23 cellular contexts compared by ENCODE assay signal in the genomic region with DNA sequence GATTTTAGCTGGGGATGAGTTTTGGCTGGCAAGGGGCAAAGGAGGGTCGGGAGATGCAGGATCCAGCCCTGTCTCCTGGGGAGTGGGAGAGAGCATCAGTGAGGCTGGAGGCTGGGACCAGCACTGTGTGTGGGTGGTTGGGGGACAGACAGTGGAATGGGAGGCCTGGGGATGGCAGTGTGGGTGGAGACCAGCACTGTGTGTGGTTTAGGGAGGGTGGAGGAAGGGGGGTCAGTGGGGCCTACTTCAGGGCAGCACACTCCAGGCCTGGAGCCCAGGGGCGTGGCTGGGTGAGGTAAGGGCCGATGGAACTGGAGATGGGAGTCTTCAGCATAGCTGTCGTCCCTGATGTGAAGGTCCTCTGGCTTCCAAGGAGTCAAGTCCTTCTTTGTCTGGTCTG. TPM values are rescaled to one million over a fixed set of nuclear protein-coding genes. Genes with fewer than 3 reads are reported as not detected.
DNase-seq lines count a peak whose midpoint lies in the region; ATAC-seq and TF ChIP-seq lines count a peak whose summit lies in the region.
"Had no signal": no experiment of that assay in that cellular context is flagged by ENCODE, and none has a peak within 500 bp of the region (broad histone marks: within the 10 kb centered on the region; RNA-seq: fewer than 3 reads in every experiment).

No MANE protein-coding gene starts in this region.

- H3K4me1 Mint-ChIP-seq in H9: peaks cover 55 to 57% of the 10 kb centered on the region in 2 experiments
- H3K4me1 Mint-ChIP-seq in stimulated activated effector memory CD8-positive, alpha-beta T cell treated with anti-CD3 and anti-CD28 coated beads, Interleukin-12 subunit alpha, Interleukin-12 subunit beta, amount 100 ng/mL, for 72 hours: no peaks in the 10 kb centered on the region
- H3K4me1 Mint-ChIP-seq: activated CD4-positive, alpha-beta T cell treated with anti-CD3 and anti-CD28 coated beads, Interleukin-2, amount 10 ng/mL, durations not matched to agents 7 days and 5 days; naive thymus-derived CD4-positive, alpha-beta T cell; T-cell had no signal

- no peak overlapping the region for H3K4ac ChIP-seq in H9 (ENCODE audit: low read depth, low read length)

- H3K4me1 ChIP-seq in H9 (ENCODE audit: insufficient read depth, low read length): peaks cover 10% of the 10 kb centered on the region
- no peaks in the 10 kb centered on the region for H3K4me1 ChIP-seq in hepatocyte (ENCODE audit: insufficient read depth)
- no peaks in the 10 kb centered on the region for H3K4me1 ChIP-seq in spleen
- H3K4me1 ChIP-seq: parathyroid adenoma had no signal

- no peaks in the 10 kb centered on the region for H3K79me2 ChIP-seq in H9 (ENCODE audit: insufficient read depth, low read length)
- no peaks in the 10 kb centered on the region for H3K79me2 ChIP-seq in hepatocyte
- H3K79me2 ChIP-seq: parathyroid adenoma had no signal

- no peak overlapping the region for H3K14ac ChIP-seq in H9 (ENCODE audit: insufficient read depth, low read length)

- WGBS in H9 (ENCODE audit: extremely low coverage, insufficient read length, low lambda C conversion rate): no CpG with 5 or more reads among the region's 4 CpGs
- 65% methylated on average over 4 of the region's 4 CpGs for WGBS in hepatocyte (ENCODE audit: low lambda C conversion rate, missing lambda C conversion rate)
- WGBS in spleen, 5 donors: 67 to 81% (median 70%) methylated on average over 4 of the region's 4 CpGs

- no peak overlapping the region for H4K91ac ChIP-seq in H9 (ENCODE audit: insufficient read length, low read depth, low read length)

- no peak overlapping the region for H2BK15ac ChIP-seq in H9 (ENCODE audit: low read depth, low read length)

- no peak overlapping the region for H2BK12ac ChIP-seq in H9 (ENCODE audit: insufficient read length, low read depth, low read length)

- H3K27me3 ChIP-seq in H9 (ENCODE audit: insufficient read depth, low read length) (no peaks in the 10 kb centered on the region; the same call in 1 of the 2 replicates), hepatocyte (peaks cover 2% of the 10 kb centered on the region), dorsolateral prefrontal cortex (peaks cover 0 to 10% (median 0%) of the 10 kb centered on the region in 45 donors), spleen (replicated peaks in 1 of 7) (peaks cover 0 to 10% (median 0%) of the 10 kb centered on the region in 7 donors)
- H3K27me3 ChIP-seq: upper lobe of left lung had no signal

- H4K20me1 ChIP-seq in H9 (ENCODE audit: control insufficient read depth, insufficient read depth, insufficient read length) (no peaks in the 10 kb centered on the region), hepatocyte (ENCODE audit: insufficient read depth, poor library complexity, severe bottlenecking) (no peaks in the 10 kb centered on the region)

- no peak overlapping the region for H2BK20ac ChIP-seq in H9 (ENCODE audit: low read depth, low read length, poor library complexity, severe bottlenecking)

- H2BK120ac ChIP-seq in H9 (ENCODE audit: low read depth, low read length, poor library complexity, severe bottlenecking): no peak overlapping the region

- H2AFZ ChIP-seq in H9 (ENCODE audit: low read length): no peak overlapping the region
- H2AFZ ChIP-seq in hepatocyte: no peak overlapping the region
- H2AFZ ChIP-seq: parathyroid adenoma had no signal

- intact Hi-C loops in dorsolateral prefrontal cortex (cut with DNase I): no loop called here
- intact Hi-C loops in spleen (cut with DNase I; ENCODE audit: low total_unique reads): no loop called here

- no peaks in the 10 kb centered on the region for H3K23me2 ChIP-seq in H9 (ENCODE audit: insufficient read length, low read depth, low read length, poor library complexity, severe bottlenecking)

- H2AK5ac ChIP-seq in H9 (ENCODE audit: insufficient read length, low read length): no peak overlapping the region

- no peak overlapping the region for H2BK5ac ChIP-seq in H9 (ENCODE audit: insufficient read length, low read length)

- no peak overlapping the region for H3K18ac ChIP-seq in H9 (ENCODE audit: insufficient read length, low read depth, low read length)

- H3K9ac ChIP-seq in H9 (ENCODE audit: extremely low read depth, insufficient read length, low read length): no peak overlapping the region
- H3K9ac ChIP-seq: parathyroid adenoma had no signal

- no peak overlapping the region for H4K5ac ChIP-seq in H9 (ENCODE audit: insufficient read length, low read depth, low read length)

- H3K9me3 ChIP-seq in H9 (ENCODE audit: control insufficient read depth, low read depth, low read length) (no peaks in the 10 kb centered on the region), hepatocyte (ENCODE audit: low read depth) (no peaks in the 10 kb centered on the region), spleen (no peaks in the 10 kb centered on the region)
- H3K9me3 ChIP-seq: stomach, upper lobe of left lung had no signal

- no peaks in the 10 kb centered on the region for H3K79me1 ChIP-seq in H9 (ENCODE audit: insufficient read depth, low read depth, low read length, poor library complexity, severe bottlenecking)

- no peaks in the 10 kb centered on the region for H3K9me2 ChIP-seq in hepatocyte (replicated peaks; ENCODE audit: insufficient read depth)

- H3K27ac Mint-ChIP-seq in H9: peak overlapping the region; percentile 14 to 63 (median 60); a peak in 3 of 7 replicates
- H3K27ac Mint-ChIP-seq in stimulated activated effector memory CD8-positive, alpha-beta T cell treated with anti-CD3 and anti-CD28 coated beads, Interleukin-12 subunit alpha, Interleukin-12 subunit beta, amount 100 ng/mL, for 72 hours: peak overlapping the region; percentile 0
- H3K27ac Mint-ChIP-seq: activated CD4-positive, alpha-beta T cell treated with anti-CD3 and anti-CD28 coated beads, Interleukin-2, amount 10 ng/mL, durations not matched to agents 7 days and 5 days; naive thymus-derived CD4-positive, alpha-beta T cell; T-cell had no signal

- H3K4me3 ChIP-seq in hepatocyte (no peak overlapping the region), dorsolateral prefrontal cortex (no peak overlapping the region), spleen (no peak overlapping the region)
- H3K4me3 ChIP-seq: stomach, upper lobe of left lung had no signal

- no peak overlapping the region for H4K8ac ChIP-seq in H9 (replicated peaks; ENCODE audit: insufficient read length, low read depth, low read length)

- no peak for TF ChIP-seq POLR2A in spleen (IDR thresholded peaks at IDR 0.05)

- no peak overlapping the region for H3K23ac ChIP-seq in H9 (ENCODE audit: insufficient read length, low read depth, low read length)

- H3K4me2 ChIP-seq in H9 (ENCODE audit: insufficient read depth, insufficient read length, low read length) (no peak overlapping the region), hepatocyte (no peak overlapping the region)

- TF ChIP-seq CTCF in H9 (conservative IDR thresholded peaks at IDR 0.05) (no peak), hepatocyte (IDR thresholded peaks at IDR 0.05; ENCODE audit: poor library complexity) (no peak), dorsolateral prefrontal cortex (IDR thresholded peaks at IDR 0.05 in 54 of 56, conservative IDR thresholded peaks at IDR 0.05 in 2 of 56; ENCODE audit: low read depth in 1 of 56, partially characterized antibody in 56 of 56) (no peak), spleen (IDR thresholded peaks at IDR 0.05 in 8 of 11, conservative IDR thresholded peaks at IDR 0.05 in 3 of 11) (no peak)

- no peaks in the 10 kb centered on the region; a peak in 1 of 5 replicates for H3K9me3 Mint-ChIP-seq in H9
- H3K9me3 Mint-ChIP-seq in stimulated activated effector memory CD8-positive, alpha-beta T cell treated with anti-CD3 and anti-CD28 coated beads, Interleukin-12 subunit alpha, Interleukin-12 subunit beta, amount 100 ng/mL, for 72 hours: no peaks in the 10 kb centered on the region
- H3K9me3 Mint-ChIP-seq: activated CD4-positive, alpha-beta T cell treated with anti-CD3 and anti-CD28 coated beads, Interleukin-2, amount 10 ng/mL, durations not matched to agents 7 days and 5 days; naive thymus-derived CD4-positive, alpha-beta T cell; T-cell had no signal

- no peak for ATAC-seq in stimulated activated effector memory CD8-positive, alpha-beta T cell treated with anti-CD3 and anti-CD28 coated beads, Interleukin-12 subunit alpha, Interleukin-12 subunit beta, amount 100 ng/mL, for 72 hours
- ATAC-seq in GM21619 (IDR thresholded peaks at IDR 0.05; ENCODE audit: unreplicated experiment): no peak
- ATAC-seq: naive thymus-derived CD4-positive, alpha-beta T cell; T-cell had no signal

- no peak overlapping the region for H3K56ac ChIP-seq in H9 (ENCODE audit: insufficient read length, low read depth, low read length)

- H3K27me3 Mint-ChIP-seq in H9 (ENCODE audit: low read depth): peaks cover 10% of the 10 kb centered on the region
- H3K27me3 Mint-ChIP-seq: activated CD4-positive, alpha-beta T cell treated with anti-CD3 and anti-CD28 coated beads, Interleukin-2, amount 10 ng/mL, durations not matched to agents 7 days and 5 days had no signal

- no peak for DNase-seq in H9
- DNase-seq in SW480 (ENCODE audit: low spot score): peak; percentile 16
- peak; percentile 32 for DNase-seq in hepatocyte (ENCODE audit: low spot score)
- no peak for DNase-seq in stimulated activated effector memory CD8-positive, alpha-beta T cell treated with anti-CD3 and anti-CD28 coated beads, Interleukin-12 subunit alpha, Interleukin-12 subunit beta, amount 100 ng/mL, for 72 hours (ENCODE audit: low spot score in 2 of 2)
- no peak for DNase-seq in dorsolateral prefrontal cortex
- no peak for DNase-seq in spleen
- DNase-seq: activated CD4-positive, alpha-beta T cell treated with anti-CD3 and anti-CD28 coated beads, Interleukin-2, amount 10 ng/mL, durations not matched to agents 7 days and 5 days; activated effector memory CD4-positive, alpha-beta T cell treated with anti-CD3 and anti-CD28 coated beads, Interleukin-2, amount 50 U/mL, for 16 hours; AML-193; DMS79 treated with DMSO at 0.1 percent for 48 hours; hippocampal formation; islet precursor cell; mesendoderm; naive thymus-derived CD4-positive, alpha-beta T cell; NCI-H2107; NCI-H526 treated with DMSO at 0.1 percent for 48 hours; stomach; T-cell had no signal

- H3K36me3 Mint-ChIP-seq in H9 (ENCODE audit: insufficient read depth in 1 of 3, low read depth in 3 of 3): no peaks in the 10 kb centered on the region; a peak in 1 of 7 replicates
- H3K36me3 Mint-ChIP-seq in stimulated activated effector memory CD8-positive, alpha-beta T cell treated with anti-CD3 and anti-CD28 coated beads, Interleukin-12 subunit alpha, Interleukin-12 subunit beta, amount 100 ng/mL, for 72 hours: no peaks in the 10 kb centered on the region
- H3K36me3 Mint-ChIP-seq: naive thymus-derived CD4-positive, alpha-beta T cell; T-cell had no signal

- H3K36me3 ChIP-seq in hepatocyte (replicated peaks; ENCODE audit: insufficient read depth, low read depth) (no peaks in the 10 kb centered on the region), spleen (no peaks in the 10 kb centered on the region)
- H3K36me3 ChIP-seq: stomach, upper lobe of left lung had no signal

- H3T11ph ChIP-seq in H9 (ENCODE audit: low read length): no peak overlapping the region

- no peak overlapping the region for H3K4me3 Mint-ChIP-seq in H9
- H3K4me3 Mint-ChIP-seq in stimulated activated effector memory CD8-positive, alpha-beta T cell treated with anti-CD3 and anti-CD28 coated beads, Interleukin-12 subunit alpha, Interleukin-12 subunit beta, amount 100 ng/mL, for 72 hours: no peak overlapping the region
- H3K4me3 Mint-ChIP-seq: activated CD4-positive, alpha-beta T cell treated with anti-CD3 and anti-CD28 coated beads, Interleukin-2, amount 10 ng/mL, durations not matched to agents 7 days and 5 days; naive thymus-derived CD4-positive, alpha-beta T cell; T-cell had no signal

- H3K27ac ChIP-seq in H9 (ENCODE audit: insufficient read length, low read depth, low read length): no peak overlapping the region
- H3K27ac ChIP-seq in hepatocyte: no peak overlapping the region
- H3K27ac ChIP-seq in dorsolateral prefrontal cortex: no peak overlapping the region
- no peak overlapping the region for H3K27ac ChIP-seq in spleen
- H3K27ac ChIP-seq: parathyroid adenoma, upper lobe of left lung had no signal

RNA-seq across cellular contexts. Expression of a gene that starts 18.7 kb away (rescaled TPM):
- total RNA-seq in H9 (2021) (1.2 and 1.3 TPM in 2 replicates), hepatocyte (not detected in 2 replicates), dorsolateral prefrontal cortex (1 to 10 TPM in 3 of 120 experiments, under 1 TPM in 24, not detected in 93; 0.24 to 1.8 (median 0.33) TPM), spleen (under 1 TPM in 5 of 7 donors, not detected in 2; 0.42 to 0.98 (median 0.54) TPM)
- polyA plus RNA-seq in hepatocyte (not detected in 2 replicates), spleen (under 1 TPM; 0.16 to 0.43 (median 0.36) TPM)
- total RNA-seq: activated CD4-positive, alpha-beta T cell treated with anti-CD3 and anti-CD28 coated beads, Interleukin-2, amount 10 ng/mL, durations not matched to agents 7 days and 5 days; fibroblast of villous mesenchyme had no signal
- polyA plus RNA-seq: naive thymus-derived CD4-positive, alpha-beta T cell had no signal

RNA-seq across cellular contexts. Expression of a gene that starts 27.0 kb away (rescaled TPM):
- total RNA-seq in H9 (2021) (not detected in 2 replicates), hepatocyte (not detected in 2 replicates), dorsolateral prefrontal cortex (under 1 TPM in 7 of 120 experiments, not detected in 113; 0.42 to 0.76 (median 0.50) TPM), spleen (not detected)
- polyA plus RNA-seq in hepatocyte (0.12 TPM in 1 of 2 replicates, not detected in the other), spleen (not detected)
- total RNA-seq: activated CD4-positive, alpha-beta T cell treated with anti-CD3 and anti-CD28 coated beads, Interleukin-2, amount 10 ng/mL, durations not matched to agents 7 days and 5 days; fibroblast of villous mesenchyme; naive thymus-derived CD4-positive, alpha-beta T cell; skeletal muscle tissue; T-cell; upper lobe of left lung had no signal
- polyA plus RNA-seq: naive thymus-derived CD4-positive, alpha-beta T cell had no signal

Comparison
In these comparisons a context has a peak if more than half of its experiments do, and no peak if none do; other contexts are left out.
1. DNase-seq: peak in SW480 (single experiment) and hepatocyte (single experiment); none in H9 (single experiment), stimulated activated effector memory CD8-positive, alpha-beta T cell treated with anti-CD3 and anti-CD28 coated beads, Interleukin-12 subunit alpha, Interleukin-12 subunit beta, amount 100 ng/mL, for 72 hours (0 of 2), dorsolateral prefrontal cortex (0 of 10) and spleen (single experiment).